8 cellular contexts compared by ENCODE assay signal in genomic region chr16:77190478-77191258, GRCh38. TPM values are rescaled to one million over a fixed set of nuclear protein-coding genes. Genes with fewer than 3 reads are reported as not detected.
DNase-seq lines count a peak whose midpoint lies in the region; ATAC-seq, FAIRE-seq and TF ChIP-seq lines count a peak whose summit lies in the region.

Gene MON1B, plus strand, starts transcription at chr16:77191190. Its CDS starts 296 bp downstream, at chr16:77191486.

- peak; percentile 90 for FAIRE-seq in TTC549 (lab: Jason Lieb, UNC)

- H3K27ac ChIP-seq in 22Rv1 (peak within 1 kb of the TSS; percentile 97), body of pancreas (peak within 1 kb of the TSS; percentile 84 to 99 (median 96))

- 0 to 1% methylated on average over 33 to 63 of the region's 63 CpGs for WGBS in body of pancreas, 2 donors

- intact Hi-C loops in body of pancreas (cut with DNase I): no loop called here
- intact Hi-C loops in sciatic nerve (cut with DNase I): no loop called here

- H3K27me3 ChIP-seq in body of pancreas: no peaks in the 10 kb centered on the region

- peak within 1 kb of the TSS; percentile 90 to 93 for H3K4me3 ChIP-seq in body of pancreas

- ATAC-seq in GM18520 (IDR thresholded peaks at IDR 0.05; ENCODE audit: unreplicated experiment): peak; percentile 91
- peak; percentile 96 for ATAC-seq in HG03064 (IDR thresholded peaks at IDR 0.05; ENCODE audit: low read depth, unreplicated experiment)
- ATAC-seq in body of pancreas: peak; percentile 96
- peak; percentile 99 for ATAC-seq in sciatic nerve

- no peak for TF ChIP-seq CTCF in 22Rv1 (IDR thresholded peaks at IDR 0.05)
- peak in 2 of 7 experiments; percentile 15 to 39 for TF ChIP-seq CTCF in body of pancreas (IDR thresholded peaks at IDR 0.05)

- TF ChIP-seq POLR2A in body of pancreas (IDR thresholded peaks at IDR 0.05): peak; percentile 80 to 97 (median 92)

- H3K9me3 ChIP-seq in body of pancreas: no peaks in the 10 kb centered on the region

- peak; percentile 99 for DNase-seq in NCI-H2107 treated with DMSO at 0.1 percent for 48 hours (lab: John Stamatoyannopoulos, UW; ENCODE audit: unreplicated experiment)
- DNase-seq in body of pancreas: peak; percentile 97 to 99 (median 97)
- peak; percentile 96 for DNase-seq in iPS DF 19.7 (ENCODE audit: low read depth, low spot score)
- peak; percentile 97 for DNase-seq in sciatic nerve (ENCODE audit: low spot score)

- peaks cover 18% of the 10 kb centered on the region for H3K4me1 ChIP-seq in body of pancreas

- H3K36me3 ChIP-seq in body of pancreas (replicated peaks in 1 of 2; ENCODE audit: insufficient read depth in 1 of 2, low read depth in 2 of 2): peaks cover 0 to 13% of the 10 kb centered on the region in 2 donors

RNA-seq across cellular contexts. Expression of gene MON1B, which starts in this region (rescaled TPM):
- total RNA-seq in body of pancreas: 10 to 100 TPM; 15.6 to 22.4 TPM
- 45.4 TPM for total RNA-seq in sciatic nerve

Comparison
In these comparisons a context has a peak if more than half of its experiments do, and no peak if none do; other contexts are left out.
1. Peak in every context shown above with its lines: DNase-seq, ATAC-seq, H3K4me3 ChIP-seq and H3K27ac ChIP-seq.